1 cellular context compared by ENCODE assay signal in genomic region chr1:219883400-219884332, GRCh38.
TF ChIP-seq lines count a peak whose summit lies in the region.

No MANE protein-coding gene starts in this region.

TF ChIP-seq in HepG2, 621 proteins besides CTCF, POLR2A, EP300 and RAD21 (continued from another document and continues in another):
- TF ChIP-seq, protein P1, sequence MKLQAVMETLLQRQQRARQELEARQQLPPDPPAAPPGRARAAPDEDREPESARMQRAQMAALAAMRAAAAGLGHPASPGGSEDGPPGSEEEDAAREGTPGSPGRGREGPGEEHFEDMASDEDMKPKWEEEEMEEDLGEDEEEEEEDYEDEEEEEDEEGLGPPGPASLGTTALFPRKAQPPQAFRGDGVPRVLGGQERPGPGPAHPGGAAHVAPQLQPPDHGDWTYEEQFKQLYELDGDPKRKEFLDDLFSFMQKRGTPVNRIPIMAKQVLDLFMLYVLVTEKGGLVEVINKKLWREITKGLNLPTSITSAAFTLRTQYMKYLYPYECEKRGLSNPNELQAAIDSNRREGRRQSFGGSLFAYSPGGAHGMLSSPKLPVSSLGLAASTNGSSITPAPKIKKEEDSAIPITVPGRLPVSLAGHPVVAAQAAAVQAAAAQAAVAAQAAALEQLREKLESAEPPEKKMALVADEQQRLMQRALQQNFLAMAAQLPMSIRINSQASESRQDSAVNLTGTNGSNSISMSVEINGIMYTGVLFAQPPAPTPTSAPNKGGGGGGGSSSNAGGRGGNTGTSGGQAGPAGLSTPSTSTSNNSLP (IDR thresholded peaks at IDR 0.05; ENCODE audit: low read depth, low read length) = 0 out of 2 replicates have a peak, but pooled peaks have one; percentile 24
- TF ChIP-seq FOXK1 (CRISPR knock-in tag; IDR thresholded peaks at IDR 0.05; ENCODE audit: borderline replicate concordance, low read depth) = peak; percentile 79; the same call in 1 of the 2 replicates
- TF ChIP-seq HOXA5 (CRISPR knock-in tag; IDR thresholded peaks at IDR 0.05) = peak; percentile 64; the same call in 1 of the 2 replicates
- peak; percentile 95 for TF ChIP-seq BCL6 (CRISPR knock-in tag; IDR thresholded peaks at IDR 0.05)
- TF ChIP-seq MTF1 (CRISPR knock-in tag; IDR thresholded peaks at IDR 0.05) = no peak
- peak; percentile 90; the same call in 1 of the 2 replicates for TF ChIP-seq ZKSCAN5 (CRISPR knock-in tag; IDR thresholded peaks at IDR 0.05)
- peak; percentile 55; the same call in 1 of the 2 replicates for TF ChIP-seq NCOA1 (CRISPR knock-in tag; IDR thresholded peaks at IDR 0.05)
- 0 out of 2 replicates have a peak, but pooled peaks have one; percentile 34 for TF ChIP-seq ZBTB43 (CRISPR knock-in tag; conservative IDR thresholded peaks at IDR 0.05)
- TF ChIP-seq CREB1 (IDR thresholded peaks at IDR 0.05) = no peak
- TF ChIP-seq CREB1 (CRISPR knock-in tag; IDR thresholded peaks at IDR 0.05) = peak; percentile 75
- TF ChIP-seq ZNF263 (CRISPR knock-in tag; IDR thresholded peaks at IDR 0.05) = peak; percentile 86
- no peak for TF ChIP-seq UBTF (CRISPR knock-in tag; IDR thresholded peaks at IDR 0.05)
- 0 out of 2 replicates have a peak, but pooled peaks have one; percentile 24 for TF ChIP-seq ZNF580 (CRISPR knock-in tag; IDR thresholded peaks at IDR 0.05; ENCODE audit: borderline replicate concordance, low read depth)
- TF ChIP-seq ZNF362 (CRISPR knock-in tag; IDR thresholded peaks at IDR 0.05; ENCODE audit: borderline replicate concordance) = peak; percentile 56; the same call in 1 of the 2 replicates
- TF ChIP-seq REST (IDR thresholded peaks at IDR 0.05; ENCODE audit: borderline replicate concordance in 1 of 2, low read depth in 1 of 2, low read length in 2 of 2) = peak in 1 of 2 experiments; percentile 71; a peak in 2 of 4 replicates
- peak; percentile 83; the same call in 1 of the 2 replicates for TF ChIP-seq ZNF292 (CRISPR knock-in tag; IDR thresholded peaks at IDR 0.05; ENCODE audit: borderline replicate concordance, low read depth)
- peak; percentile 56 for TF ChIP-seq ATF1 (CRISPR knock-in tag; IDR thresholded peaks at IDR 0.05)
- no peak for TF ChIP-seq TRIM22 (IDR thresholded peaks at IDR 0.05)
- TF ChIP-seq ZNF431 (CRISPR knock-in tag; IDR thresholded peaks at IDR 0.05; ENCODE audit: borderline replicate concordance, low read depth) = peak; percentile 43; the same call in 1 of the 2 replicates
- TF ChIP-seq ZBTB37 (CRISPR knock-in tag; IDR thresholded peaks at IDR 0.05) = peak; percentile 78; the same call in 1 of the 2 replicates
- TF ChIP-seq ZNF556 (CRISPR knock-in tag; IDR thresholded peaks at IDR 0.05; ENCODE audit: borderline replicate concordance) = peak; percentile 55; the same call in 1 of the 2 replicates
- peak; percentile 75; the same call in 1 of the 2 replicates for TF ChIP-seq ZBTB39 (CRISPR knock-in tag; IDR thresholded peaks at IDR 0.05)
- TF ChIP-seq KAT8 (CRISPR knock-in tag; IDR thresholded peaks at IDR 0.05) = 0 out of 2 replicates have a peak, but pooled peaks have one; percentile 50
- TF ChIP-seq DPF2 (CRISPR knock-in tag; IDR thresholded peaks at IDR 0.05; ENCODE audit: borderline replicate concordance, low read depth) = peak; percentile 79; the same call in 1 of the 2 replicates
- TF ChIP-seq FOXJ3 (CRISPR knock-in tag; IDR thresholded peaks at IDR 0.05; ENCODE audit: borderline replicate concordance) = peak; percentile 93; the same call in 1 of the 2 replicates
- TF ChIP-seq NR2C2 (CRISPR knock-in tag; IDR thresholded peaks at IDR 0.05; ENCODE audit: borderline replicate concordance) = peak; percentile 84
- TF ChIP-seq ZFP91 (CRISPR knock-in tag; IDR thresholded peaks at IDR 0.05; ENCODE audit: borderline replicate concordance) = peak; percentile 30; the same call in 1 of the 2 replicates
- peak; percentile 75 for TF ChIP-seq SP5 (CRISPR knock-in tag; IDR thresholded peaks at IDR 0.05; ENCODE audit: borderline replicate concordance, low read depth)
- TF ChIP-seq ISX (CRISPR knock-in tag; conservative IDR thresholded peaks at IDR 0.05) = 0 out of 2 replicates have a peak, but pooled peaks have one; percentile 33
- TF ChIP-seq MAFK (conservative IDR thresholded peaks at IDR 0.05 in 1 of 2, IDR thresholded peaks at IDR 0.05 in 1 of 2; ENCODE audit: low read length in 2 of 2) = no peak
- TF ChIP-seq TFDP2 (CRISPR knock-in tag; IDR thresholded peaks at IDR 0.05) = 0 out of 2 replicates have a peak, but pooled peaks have one; percentile 18
